31 cellular contexts compared by ENCODE assay signal in the genomic region with DNA sequence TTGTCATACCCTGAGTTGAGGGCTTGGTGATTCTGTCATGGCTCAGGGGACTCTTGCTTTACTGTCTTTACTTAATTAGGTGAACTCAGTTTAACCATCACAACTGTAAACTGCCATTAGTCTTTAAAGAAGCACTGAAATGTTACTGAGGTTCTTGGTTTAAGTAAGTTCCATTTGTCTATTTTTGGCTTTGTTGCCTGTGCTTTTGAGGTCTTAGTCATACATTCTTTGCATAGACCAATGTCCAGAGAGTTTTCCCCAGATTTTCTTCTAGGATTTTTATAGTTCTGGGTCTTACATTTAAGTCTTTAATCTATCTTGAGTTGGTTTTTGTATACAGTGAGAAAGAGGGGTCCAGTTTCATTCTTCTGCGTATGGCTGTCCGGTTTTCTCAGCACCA.
A peak's percentile ranks its signal among the peaks of the same experiment; 100 is the strongest.
DNase-seq lines count a peak whose midpoint lies in the region; ATAC-seq and TF ChIP-seq lines count a peak whose summit lies in the region.
"Had no signal": no experiment of that assay in that cellular context is flagged by ENCODE, and none has a peak within 500 bp of the region (broad histone marks: within the 10 kb centered on the region; RNA-seq: fewer than 3 reads in every experiment).

No MANE protein-coding gene starts in this region.

- H3K4me2 ChIP-seq in SK-N-SH: no peak overlapping the region

- H3F3A ChIP-seq in SK-N-SH (replicated peaks; ENCODE audit: insufficient read depth): peaks cover 23% of the 10 kb centered on the region

- TF ChIP-seq EP300 in SK-N-SH (IDR thresholded peaks at IDR 0.05; ENCODE audit: borderline replicate concordance in 1 of 2, low read depth in 1 of 2, low read length in 1 of 2): no peak

- no peak overlapping the region for H3K9ac ChIP-seq in SK-N-SH

- POLR2A ChIA-PET in SK-N-SH (lab: Yijun Ruan, JAX): no interaction called here

- H3K9me3 Mint-ChIP-seq in stimulated activated memory B cell treated with anti-CD40 and anti-IgM and Interleukin-4, amounts not matched to agents 10 μg/mL and 1 μg/mL and 100 μg/mL, for 72 hours: no peaks in the 10 kb centered on the region
- H3K9me3 Mint-ChIP-seq: activated CD8-positive, alpha-beta T cell treated with anti-CD3 and anti-CD28 coated beads for 36 hours; central memory CD8-positive, alpha-beta T cell; naive thymus-derived CD8-positive, alpha-beta T cell had no signal

- WGBS in SK-N-SH (ENCODE audit: low lambda C conversion rate): 48% methylated on average over 2 of the region's 2 CpGs

- peaks cover 11 to 17% of the 10 kb centered on the region in 2 experiments; a peak in 2 of 4 replicates for H3K4me1 ChIP-seq in SK-N-SH (ENCODE audit: control insufficient read depth in 1 of 2, insufficient read depth in 2 of 2, low read depth in 1 of 2, low read length in 1 of 2)
- peaks cover 41% of the 10 kb centered on the region for H3K4me1 ChIP-seq in SJSA1 (replicated peaks)
- H3K4me1 ChIP-seq: lower lobe of right lung, upper lobe of left lung had no signal

- H3K27me3 ChIP-seq in SK-N-SH (ENCODE audit: insufficient read depth): no peaks in the 10 kb centered on the region
- no peaks in the 10 kb centered on the region for H3K27me3 ChIP-seq in SJSA1 (replicated peaks)
- no peaks in the 10 kb centered on the region for H3K27me3 ChIP-seq in brain microvascular endothelial cell (replicated peaks)
- H3K27me3 ChIP-seq: esophagus squamous epithelium, upper lobe of left lung had no signal

- TF ChIP-seq CTCF in SK-N-SH (IDR thresholded peaks at IDR 0.05) (no peak), brain microvascular endothelial cell (IDR thresholded peaks at IDR 0.05; ENCODE audit: low read depth, low read length, missing control alignments) (no peak)

- no peaks in the 10 kb centered on the region for H3K27me3 Mint-ChIP-seq in stimulated activated memory B cell treated with anti-CD40 and anti-IgM and Interleukin-4, amounts not matched to agents 10 μg/mL and 1 μg/mL and 100 μg/mL, for 72 hours
- H3K27me3 Mint-ChIP-seq: activated CD8-positive, alpha-beta T cell treated with anti-CD3 and anti-CD28 coated beads for 36 hours; central memory CD8-positive, alpha-beta T cell; naive thymus-derived CD8-positive, alpha-beta T cell had no signal

- TF ChIP-seq RAD21 in SK-N-SH (IDR thresholded peaks at IDR 0.05; ENCODE audit: low read length): no peak

- no peaks in the 10 kb centered on the region for H3K9me2 ChIP-seq in SK-N-SH

- H2AFZ ChIP-seq in SK-N-SH (ENCODE audit: low read depth): no peak overlapping the region

- H3K9me3 ChIP-seq in SK-N-SH (no peaks in the 10 kb centered on the region), SJSA1 (replicated peaks) (no peaks in the 10 kb centered on the region)
- H3K9me3 ChIP-seq: esophagus squamous epithelium, lower lobe of right lung, psoas muscle, upper lobe of left lung had no signal

- no peak overlapping the region for H3K4me3 Mint-ChIP-seq in stimulated activated memory B cell treated with anti-CD40 and anti-IgM and Interleukin-4, amounts not matched to agents 10 μg/mL and 1 μg/mL and 100 μg/mL, for 72 hours
- H3K4me3 Mint-ChIP-seq: activated CD8-positive, alpha-beta T cell treated with anti-CD3 and anti-CD28 coated beads for 36 hours; central memory CD8-positive, alpha-beta T cell; naive thymus-derived CD8-positive, alpha-beta T cell had no signal

- peak overlapping the region; percentile 78 for H3K27ac Mint-ChIP-seq in stimulated activated memory B cell treated with anti-CD40 and anti-IgM and Interleukin-4, amounts not matched to agents 10 μg/mL and 1 μg/mL and 100 μg/mL, for 72 hours

- no peaks in the 10 kb centered on the region for H4K20me1 ChIP-seq in SK-N-SH (ENCODE audit: insufficient read depth)

- H3K36me3 ChIP-seq in SK-N-SH (replicated peaks in 1 of 2; ENCODE audit: control insufficient read depth in 1 of 2, insufficient read depth in 2 of 2, low read length in 1 of 2) (peaks cover 3 to 9% of the 10 kb centered on the region in 2 experiments), SJSA1 (peaks cover 11% of the 10 kb centered on the region), brain microvascular endothelial cell (replicated peaks) (no peaks in the 10 kb centered on the region)

- CTCF ChIA-PET in SK-N-SH (lab: Yijun Ruan, JAX): no interaction called here

- in situ Hi-C loops in brain microvascular endothelial cell (cut with HindIII; ENCODE audit: low pct_ligation_motif_present, low sequenced_read_pairs): no loop called here

- H3K27ac ChIP-seq in SK-N-SH (ENCODE audit: low read depth in 2 of 2, low read length in 1 of 2) (no peak overlapping the region), SJSA1 (peak overlapping the region; percentile 21; the same call in 1 of the 2 replicates), brain microvascular endothelial cell (peak overlapping the region; percentile 24)
- H3K27ac ChIP-seq: 22Rv1, C4-2B, esophagus squamous epithelium, lower lobe of right lung, psoas muscle, upper lobe of left lung had no signal

- H3K4me1 Mint-ChIP-seq in stimulated activated memory B cell treated with anti-CD40 and anti-IgM and Interleukin-4, amounts not matched to agents 10 μg/mL and 1 μg/mL and 100 μg/mL, for 72 hours: peaks cover 46% of the 10 kb centered on the region

- DNase-seq in SK-N-SH (no peak), SJSA1 (ENCODE audit: low read depth in 1 of 2, low spot score in 2 of 2) (peak in 1 of 2 experiments; percentile 57), brain microvascular endothelial cell (no peak)
- DNase-seq: activated CD4-positive, alpha-beta T cell treated with anti-CD3 and anti-CD28 coated beads for 1 hour; activated CD8-positive, alpha-beta T cell treated with anti-CD3 and anti-CD28 coated beads for 36 hours; activated naive CD4-positive, alpha-beta T cell treated with anti-CD3 and anti-CD28 coated beads, Interleukin-2, amount 50 U/mL, for 16 hours; anterior cingulate cortex; Calu3; DMS79; esophagus squamous epithelium; GF-D8; GOT3; lower lobe of right lung; naive thymus-derived CD8-positive, alpha-beta T cell; NCI-H1417 treated with DMSO at 0.1 percent for 48 hours; NCI-H2029 treated with DMSO at 0.1 percent for 48 hours; NCI-H524 treated with DMSO at 0.1 percent for 48 hours; occipital lobe; OCI-M1; psoas muscle; stimulated activated CD4-positive, alpha-beta T cell treated with anti-CD3 and anti-CD28 coated beads, Interleukin-4, amount 100 ng/mL, for 1 hour; upper lobe of left lung had no signal

- H3K4me3 ChIP-seq in SK-N-SH (ENCODE audit: low read depth in 2 of 2, low read length in 1 of 2) (no peak overlapping the region), SJSA1 (no peak overlapping the region), brain microvascular endothelial cell (ENCODE audit: low read depth, low read length) (no peak overlapping the region)
- H3K4me3 ChIP-seq: esophagus squamous epithelium, lower lobe of right lung, psoas muscle, upper lobe of left lung had no signal

- peaks cover 81% of the 10 kb centered on the region for H3K36me3 Mint-ChIP-seq in stimulated activated memory B cell treated with anti-CD40 and anti-IgM and Interleukin-4, amounts not matched to agents 10 μg/mL and 1 μg/mL and 100 μg/mL, for 72 hours

- no peak for ATAC-seq in SK-N-SH treated with all-trans-retinoic acid at 6 μM for 48 hours
- no peak for ATAC-seq in stimulated activated memory B cell treated with anti-CD40 and anti-IgM and Interleukin-4, amounts not matched to agents 10 μg/mL and 1 μg/mL and 100 μg/mL, for 72 hours
- no peak for ATAC-seq in HG03460 (IDR thresholded peaks at IDR 0.05; ENCODE audit: unreplicated experiment)
- ATAC-seq in GM18868 (IDR thresholded peaks at IDR 0.05; ENCODE audit: unreplicated experiment): no peak
- no peak for ATAC-seq in GM19351 (IDR thresholded peaks at IDR 0.05; ENCODE audit: unreplicated experiment)
- ATAC-seq: activated CD8-positive, alpha-beta T cell treated with anti-CD3 and anti-CD28 coated beads for 36 hours; lower lobe of right lung; naive thymus-derived CD8-positive, alpha-beta T cell; psoas muscle; sciatic nerve had no signal

- no peaks in the 10 kb centered on the region for H3K79me2 ChIP-seq in SK-N-SH (ENCODE audit: insufficient read depth)

TF ChIP-seq in SK-N-SH, 30 proteins besides CTCF, POLR2A, EP300 and RAD21:
- TF ChIP-seq FOSL2 (IDR thresholded peaks at IDR 0.05; ENCODE audit: borderline replicate concordance, low read depth) (0 out of 2 replicates have a peak, but pooled peaks have one; percentile 9), TAF1 (IDR thresholded peaks at IDR 0.05; ENCODE audit: borderline replicate concordance, low read depth, low read length) (no peak)

TF ChIP-seq in SK-N-SH treated with all-trans-retinoic acid at 6 μM for 48 hours, 23 proteins besides CTCF, POLR2A, EP300 and RAD21:
- no peak for TF ChIP-seq TOX (CRISPR knock-in tag; IDR thresholded peaks at IDR 0.05; ENCODE audit: borderline replicate concordance)
- TF ChIP-seq ISL1 (CRISPR knock-in tag; IDR thresholded peaks at IDR 0.05): no peak
- no peak for TF ChIP-seq ZFP3 (CRISPR knock-in tag; IDR thresholded peaks at IDR 0.05)
- TF ChIP-seq, protein P1, sequence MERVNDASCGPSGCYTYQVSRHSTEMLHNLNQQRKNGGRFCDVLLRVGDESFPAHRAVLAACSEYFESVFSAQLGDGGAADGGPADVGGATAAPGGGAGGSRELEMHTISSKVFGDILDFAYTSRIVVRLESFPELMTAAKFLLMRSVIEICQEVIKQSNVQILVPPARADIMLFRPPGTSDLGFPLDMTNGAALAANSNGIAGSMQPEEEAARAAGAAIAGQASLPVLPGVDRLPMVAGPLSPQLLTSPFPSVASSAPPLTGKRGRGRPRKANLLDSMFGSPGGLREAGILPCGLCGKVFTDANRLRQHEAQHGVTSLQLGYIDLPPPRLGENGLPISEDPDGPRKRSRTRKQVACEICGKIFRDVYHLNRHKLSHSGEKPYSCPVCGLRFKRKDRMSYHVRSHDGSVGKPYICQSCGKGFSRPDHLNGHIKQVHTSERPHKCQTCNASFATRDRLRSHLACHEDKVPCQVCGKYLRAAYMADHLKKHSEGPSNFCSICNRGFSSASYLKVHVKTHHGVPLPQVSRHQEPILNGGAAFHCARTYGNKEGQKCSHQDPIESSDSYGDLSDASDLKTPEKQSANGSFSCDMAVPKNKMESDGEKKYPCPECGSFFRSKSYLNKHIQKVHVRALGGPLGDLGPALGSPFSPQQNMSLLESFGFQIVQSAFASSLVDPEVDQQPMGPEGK (CRISPR knock-in tag; IDR thresholded peaks at IDR 0.05; ENCODE audit: borderline replicate concordance): no peak

Comparison
In these comparisons a context has a peak if more than half of its experiments do, and no peak if none do; other contexts are left out.
1. H3K27ac ChIP-seq: peak in SJSA1 (single experiment) and brain microvascular endothelial cell (single experiment); none in SK-N-SH (0 of 2).